ENCODE assay signal across 17 cellular contexts in genomic region chr10:98353105-98353504, GRCh38.
"Had no signal": no experiment of that assay in that cellular context is flagged by ENCODE, and none has a peak within 500 bp of the region (broad histone marks: within the 10 kb centered on the region; RNA-seq: fewer than 3 reads in every experiment).

No MANE protein-coding gene starts in this region.

- H3K36me3 Mint-ChIP-seq: mesothelial cell of epicardium had no signal

- H3K9me3 ChIP-seq: gastroesophageal sphincter, lower lobe of right lung, tibial nerve, uterus had no signal

- ATAC-seq: activated CD4-positive, CD25-positive, alpha-beta regulatory T cell treated with anti-CD3 and anti-CD28 coated beads, Interleukin-2, amount 50 U/mL, for 24 hours; gastroesophageal sphincter; left colon; lower lobe of right lung; right cardiac atrium had no signal

- H3K4me3 Mint-ChIP-seq: mesothelial cell of epicardium had no signal

- DNase-seq: activated CD4-positive, alpha-beta T cell treated with anti-CD3 and anti-CD28 coated beads, Interleukin-2, amount 50 U/mL, for 1 hour; activated CD8-positive, alpha-beta memory T cell treated with anti-CD3 and anti-CD28 coated beads for 24 hours; aorta; erythroblast; left colon; lower lobe of right lung; right cardiac atrium; stimulated activated CD4-positive, alpha-beta T cell treated with anti-CD3 and anti-CD28 coated beads, Interleukin-4, amount 100 ng/mL, for 4 hours; stimulated activated CD8-positive, alpha-beta memory T cell treated with anti-CD3 and anti-CD28 coated beads, Interleukin-4, amount 100 ng/mL, for 48 hours; stimulated activated naive CD4-positive, alpha-beta T cell treated with Interleukin-2 at 50 U/mL for 16 hours; substantia nigra; uterus had no signal

- H3K27ac Mint-ChIP-seq: mesothelial cell of epicardium, progenitor cell of endocrine pancreas had no signal
